25 cellular contexts compared by ENCODE assay signal in genomic region chr2:109531221-109531620, GRCh38.
"Had no signal": no experiment of that assay in that cellular context is flagged by ENCODE, and none has a peak within 500 bp of the region (broad histone marks: within the 10 kb centered on the region; RNA-seq: fewer than 3 reads in every experiment).

No MANE protein-coding gene starts in this region.

- DNase-seq: activated CD4-positive, alpha-beta T cell treated with anti-CD3 and anti-CD28 coated beads for 48 hours; activated CD4-positive, alpha-beta T cell treated with anti-CD3 and anti-CD28 coated beads, Interleukin-2, amount 50 U/mL, for 48 hours; activated naive CD4-positive, alpha-beta T cell treated with anti-CD3 and anti-CD28 coated beads, Interleukin-2, amount 10 ng/mL, durations not matched to agents 7 days and 5 days; activated naive CD8-positive, alpha-beta T cell treated with anti-CD3 and anti-CD28 coated beads, Interleukin-2, amount 10 ng/mL, durations not matched to agents 7 days and 5 days; activated T-cell treated with anti-CD3 and anti-CD28 coated beads, Interleukin-2, amount 50 U/mL, for 48 hours; foreskin keratinocyte; hypothalamus; immature natural killer cell; kidney; left lung; stimulated activated CD4-positive, alpha-beta T cell treated with anti-CD3 and anti-CD28 coated beads, Interleukin-4, amount 100 ng/mL, for 1 hour; stimulated activated naive CD8-positive, alpha-beta T cell treated with anti-CD3 and anti-CD28 coated beads, Interleukin-15, Interleukin-2, amounts not matched to agents 100 U/mL and 50 U/mL, for 24 hours; T-helper 17 cell; T1000; WERI-Rb-1 had no signal

- ATAC-seq: activated CD4-positive, CD25-positive, alpha-beta regulatory T cell treated with anti-CD3 and anti-CD28 coated beads, Interleukin-2, amount 50 U/mL, for 24 hours; foreskin keratinocyte; stimulated activated naive CD8-positive, alpha-beta T cell treated with anti-CD3 and anti-CD28 coated beads, Interleukin-15, Interleukin-2, amounts not matched to agents 100 U/mL and 50 U/mL, for 24 hours; T-helper 17 cell had no signal

- H3K4me3 Mint-ChIP-seq: activated naive CD4-positive, alpha-beta T cell treated with anti-CD3 and anti-CD28 coated beads, Interleukin-2, amount 10 ng/mL, durations not matched to agents 7 days and 5 days; activated naive CD8-positive, alpha-beta T cell treated with anti-CD3 and anti-CD28 coated beads, Interleukin-2, amount 10 ng/mL, durations not matched to agents 7 days and 5 days; brain; immature natural killer cell; nephron; T-helper 17 cell had no signal

- H3K9me3 ChIP-seq: ascending aorta, esophagus muscularis mucosa, heart left ventricle, left lung, thoracic aorta, vagina had no signal

- H3K27me3 ChIP-seq: ascending aorta, cardiac muscle cell, heart left ventricle, left lung, vagina had no signal

- H3K4me1 ChIP-seq: ascending aorta, foreskin keratinocyte, parathyroid adenoma had no signal

- H3K27ac Mint-ChIP-seq: activated naive CD4-positive, alpha-beta T cell treated with anti-CD3 and anti-CD28 coated beads, Interleukin-2, amount 10 ng/mL, durations not matched to agents 7 days and 5 days; activated naive CD8-positive, alpha-beta T cell treated with anti-CD3 and anti-CD28 coated beads, Interleukin-2, amount 10 ng/mL, durations not matched to agents 7 days and 5 days; brain; immature natural killer cell; nephron; T-helper 17 cell had no signal

- H3K36me3 Mint-ChIP-seq: activated naive CD4-positive, alpha-beta T cell treated with anti-CD3 and anti-CD28 coated beads, Interleukin-2, amount 10 ng/mL, durations not matched to agents 7 days and 5 days; activated naive CD8-positive, alpha-beta T cell treated with anti-CD3 and anti-CD28 coated beads, Interleukin-2, amount 10 ng/mL, durations not matched to agents 7 days and 5 days; brain; immature natural killer cell had no signal

- H3K4me1 Mint-ChIP-seq: activated naive CD4-positive, alpha-beta T cell treated with anti-CD3 and anti-CD28 coated beads, Interleukin-2, amount 10 ng/mL, durations not matched to agents 7 days and 5 days; activated naive CD8-positive, alpha-beta T cell treated with anti-CD3 and anti-CD28 coated beads, Interleukin-2, amount 10 ng/mL, durations not matched to agents 7 days and 5 days; immature natural killer cell had no signal

- H3K4me3 ChIP-seq: ascending aorta, cardiac muscle cell, esophagus muscularis mucosa, heart left ventricle, left lung, thoracic aorta, vagina had no signal

- H3K9me3 Mint-ChIP-seq: activated naive CD4-positive, alpha-beta T cell treated with anti-CD3 and anti-CD28 coated beads, Interleukin-2, amount 10 ng/mL, durations not matched to agents 7 days and 5 days; activated naive CD8-positive, alpha-beta T cell treated with anti-CD3 and anti-CD28 coated beads, Interleukin-2, amount 10 ng/mL, durations not matched to agents 7 days and 5 days; immature natural killer cell had no signal

- H3K36me3 ChIP-seq: ascending aorta, cardiac muscle cell, esophagus muscularis mucosa, heart left ventricle, left lung, thoracic aorta, vagina, WERI-Rb-1 had no signal

- H3K27ac ChIP-seq: ascending aorta, cardiac muscle cell, esophagus muscularis mucosa, foreskin keratinocyte, left lung, parathyroid adenoma, thoracic aorta, vagina, WERI-Rb-1 had no signal
